Comparison of ENCODE assay signal across 1 cellular context in genomic region chr16:22353188-22353919, GRCh38.
TF ChIP-seq lines count a peak whose summit lies in the region.

No MANE protein-coding gene starts in this region.

TF ChIP-seq in GM12878, 131 proteins besides CTCF, POLR2A, EP300 and RAD21 (continued from another document):
- TF ChIP-seq ELK1 (IDR thresholded peaks at IDR 0.05; ENCODE audit: low read depth, low read length) (no peak), HSF1 (IDR thresholded peaks at IDR 0.05; ENCODE audit: low read depth, low read length) (no peak), CHD4 (IDR thresholded peaks at IDR 0.05) (no peak), PAX5 (IDR thresholded peaks at IDR 0.05; ENCODE audit: borderline replicate concordance, low read depth, low read length) (no peak), ZNF274 (IDR thresholded peaks at IDR 0.05; ENCODE audit: insufficient read depth, insufficient read length) (no peak), ZNF24 (IDR thresholded peaks at IDR 0.05) (no peak), ATF7 (IDR thresholded peaks at IDR 0.05; ENCODE audit: low read depth) (peak; percentile 77), MAX (IDR thresholded peaks at IDR 0.05; ENCODE audit: low read depth, low read length) (no peak), ZNF592 (IDR thresholded peaks at IDR 0.05) (no peak), ZNF217 (IDR thresholded peaks at IDR 0.05) (peak; percentile 42; the same call in 1 of the 2 replicates), HDAC2 (IDR thresholded peaks at IDR 0.05) (no peak), STAT1 (conservative IDR thresholded peaks at IDR 0.05) (no peak), FOXK2 (IDR thresholded peaks at IDR 0.05) (no peak; the same call in 1 of the 2 replicates), RAD51 (IDR thresholded peaks at IDR 0.05) (no peak), CHD1 (IDR thresholded peaks at IDR 0.05; ENCODE audit: low read depth, low read length) (no peak), FOXM1 (IDR thresholded peaks at IDR 0.05; ENCODE audit: low read depth, low read length) (no peak), BCL3 (IDR thresholded peaks at IDR 0.05; ENCODE audit: borderline replicate concordance, insufficient read depth, low read depth, low read length, poor library complexity, severe bottlenecking) (no peak), MYC (IDR thresholded peaks at IDR 0.05; ENCODE audit: insufficient read depth, insufficient read length, insufficient replicate concordance, low read length, severe bottlenecking) (no peak)
